In the genomic region with DNA sequence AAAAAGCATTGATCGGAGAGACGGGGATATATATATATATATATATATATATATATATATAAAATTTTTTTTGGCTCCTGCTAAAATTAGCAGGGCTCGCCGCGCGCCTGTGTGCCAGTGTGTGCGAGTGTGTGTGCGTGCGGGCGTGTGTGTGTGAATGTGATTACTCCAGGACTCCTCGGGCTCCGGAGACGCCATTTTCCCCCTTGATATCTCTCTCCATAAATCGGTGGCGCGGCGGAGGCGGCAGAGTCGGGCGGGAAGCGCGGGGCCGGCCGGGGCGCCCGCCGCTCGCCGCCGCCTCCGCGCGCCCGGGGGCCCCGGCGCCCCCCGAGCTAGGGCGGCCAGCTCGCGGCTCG, we compare ENCODE assay signal across 8 cellular contexts. TPM values are rescaled to one million over a fixed set of nuclear protein-coding genes. Genes with fewer than 3 reads are reported as not detected.
DNase-seq lines count a peak whose midpoint lies in the region; ATAC-seq and TF ChIP-seq lines count a peak whose summit lies in the region.

No MANE protein-coding gene starts in this region.

- ATAC-seq in HG03039 (IDR thresholded peaks at IDR 0.05; ENCODE audit: unreplicated experiment) (peak; percentile 10), GM21381 (IDR thresholded peaks at IDR 0.05; ENCODE audit: unreplicated experiment) (no peak), HG03442 (IDR thresholded peaks at IDR 0.05; ENCODE audit: unreplicated experiment) (no peak)

- no peaks in the 10 kb centered on the region for H3K9me3 ChIP-seq in PC-9 (ENCODE audit: insufficient read depth, low read depth)
- H3K9me3 ChIP-seq in smooth muscle cell (replicated peaks; ENCODE audit: low read depth): no peaks in the 10 kb centered on the region

- H3K27me3 ChIP-seq in PC-9 (ENCODE audit: insufficient read depth, low read depth) (no peaks in the 10 kb centered on the region), smooth muscle cell (ENCODE audit: low read depth) (no peaks in the 10 kb centered on the region)

- peak; percentile 60 for DNase-seq in EH (ENCODE audit: low read depth)
- no peak for DNase-seq in PC-9
- peak; percentile 34 to 48 for DNase-seq in T47D (ENCODE audit: low read depth in 1 of 2, low spot score in 1 of 2)
- peak; percentile 34 for DNase-seq in inferior parietal cortex (ENCODE audit: extremely low spot score)
- DNase-seq in smooth muscle cell (lab: John Stamatoyannopoulos, UW; ENCODE audit: unreplicated experiment): peak; percentile 20

- no peaks in the 10 kb centered on the region for H4K20me1 ChIP-seq in PC-9 (ENCODE audit: insufficient read depth)
- peaks cover 8% of the 10 kb centered on the region for H4K20me1 ChIP-seq in smooth muscle cell (ENCODE audit: low read depth)

- H2AFZ ChIP-seq in PC-9 (no peak overlapping the region), smooth muscle cell (ENCODE audit: low read depth) (no peak overlapping the region)

- in situ Hi-C loops in T47D (cut with HindIII; ENCODE audit: low pct_unique_long_range_greater_than_20kb, low sequenced_read_pairs): no loop called here

- no peak overlapping the region for H3K27ac ChIP-seq in PC-9
- H3K27ac ChIP-seq in smooth muscle cell (ENCODE audit: low read depth): no peak overlapping the region

- intact Hi-C loops in PC-9 (cut with micrococcal nuclease; ENCODE audit: unreplicated experiment): loop anchor here (1.0 to 10.0 kb wide), 6 partner anchors 43 to 545 kb away; no protein-coding TSS in a partner anchor

- no peak for TF ChIP-seq CTCF in PC-9 (conservative IDR thresholded peaks at IDR 0.05)
- TF ChIP-seq CTCF in smooth muscle cell (IDR thresholded peaks at IDR 0.05; ENCODE audit: borderline replicate concordance, insufficient read depth, poor library complexity, severe bottlenecking): no peak

- H3K4me2 ChIP-seq in PC-9 (peak overlapping the region; percentile 72; the same call in 1 of the 2 replicates), smooth muscle cell (peak overlapping the region; percentile 93)

- H3K4me3 ChIP-seq in PC-9: peak overlapping the region; percentile 91; the same call in 1 of the 2 replicates
- H3K4me3 ChIP-seq in smooth muscle cell: peak overlapping the region; percentile 94

- H3K9me2 ChIP-seq in PC-9 (ENCODE audit: insufficient read depth): no peaks in the 10 kb centered on the region

- no peaks in the 10 kb centered on the region for H3F3A ChIP-seq in PC-9 (ENCODE audit: insufficient read depth, low read depth)
- peaks cover 11% of the 10 kb centered on the region for H3F3A ChIP-seq in smooth muscle cell (ENCODE audit: low read depth)

- POLR2A ChIA-PET in PC-9 (lab: Charles Lee; ENCODE audit: unreplicated experiment): no interaction called here

- H3K9ac ChIP-seq in smooth muscle cell (ENCODE audit: low read depth): no peak overlapping the region

- no peaks in the 10 kb centered on the region for H3K79me2 ChIP-seq in PC-9 (ENCODE audit: low read depth)
- peaks cover 34% of the 10 kb centered on the region for H3K79me2 ChIP-seq in smooth muscle cell (ENCODE audit: low read depth)

- 2% methylated on average over 12 of the region's 41 CpGs for WGBS in smooth muscle cell (ENCODE audit: low lambda C conversion rate)

- CTCF ChIA-PET in PC-9 (lab: Charles Lee): no interaction called here

- no peaks in the 10 kb centered on the region for H3K36me3 ChIP-seq in PC-9 (ENCODE audit: low read depth)
- H3K36me3 ChIP-seq in smooth muscle cell (ENCODE audit: low read depth): no peaks in the 10 kb centered on the region

- peaks cover 11% of the 10 kb centered on the region for H3K4me1 ChIP-seq in PC-9 (replicated peaks; ENCODE audit: insufficient read depth)
- H3K4me1 ChIP-seq in smooth muscle cell (ENCODE audit: low read depth): peaks cover 36% of the 10 kb centered on the region

- BruUV-seq in PC-9 (replicated peaks; lab: Mats Ljungman, UMichigan): no TSS peak

RNA-seq across cellular contexts. Expression of gene SETBP1, which starts 0.8 kb away (rescaled TPM):
- 8.3 and 9.0 TPM in 2 replicates for total RNA-seq in PC-9 (2021)
- total RNA-seq in smooth muscle cell: 17.7 and 19.2 TPM in 2 replicates
- 4.7 and 6.1 TPM in 2 replicates for polyA plus RNA-seq in smooth muscle cell

Comparison
In these comparisons a context has a peak if more than half of its experiments do, and no peak if none do; other contexts are left out.
1. DNase-seq: peak in EH (single experiment), T47D (2 of 2), inferior parietal cortex (single experiment) and smooth muscle cell (single experiment); none in PC-9 (0 of 2).